In genomic region chr9:94199776-94200175, GRCh38 we compare ENCODE assay signal across 32 cellular contexts.
"Had no signal": no experiment of that assay in that cellular context is flagged by ENCODE, and none has a peak within 500 bp of the region (broad histone marks: within the 10 kb centered on the region; RNA-seq: fewer than 3 reads in every experiment).

No MANE protein-coding gene starts in this region.

- H3K4me1 Mint-ChIP-seq: activated CD8-positive, alpha-beta memory T cell treated with anti-CD3 and anti-CD28 coated beads, Interleukin-2, amount 10 ng/mL, durations not matched to agents 7 days and 5 days; nephron; stimulated activated memory B cell treated with anti-CD40 and anti-IgM and Interleukin-4, amounts not matched to agents 10 μg/mL and 1 μg/mL and 100 μg/mL, for 72 hours; stimulated activated naive CD8-positive, alpha-beta T cell treated with anti-CD3 and anti-CD28 coated beads, Interleukin-15, amount 100 ng/mL, for 72 hours; T-helper 17 cell had no signal

- H3K27me3 Mint-ChIP-seq: activated CD8-positive, alpha-beta memory T cell treated with anti-CD3 and anti-CD28 coated beads, Interleukin-2, amount 10 ng/mL, durations not matched to agents 7 days and 5 days; progenitor cell of endocrine pancreas; stimulated activated memory B cell treated with anti-CD40 and anti-IgM and Interleukin-4, amounts not matched to agents 10 μg/mL and 1 μg/mL and 100 μg/mL, for 72 hours; stimulated activated naive CD8-positive, alpha-beta T cell treated with anti-CD3 and anti-CD28 coated beads, Interleukin-15, amount 100 ng/mL, for 72 hours; T-helper 17 cell had no signal

- H3K27ac Mint-ChIP-seq: activated CD8-positive, alpha-beta memory T cell treated with anti-CD3 and anti-CD28 coated beads, Interleukin-2, amount 10 ng/mL, durations not matched to agents 7 days and 5 days; activated CD8-positive, alpha-beta T cell treated with anti-CD3 and anti-CD28 coated beads, Interleukin-2, amount 10 ng/mL, durations not matched to agents 7 days and 5 days; activated naive CD4-positive, alpha-beta T cell treated with anti-CD3 and anti-CD28 coated beads, Interleukin-2, amount 50 U/mL, for 72 hours; activated T-helper 2 cell treated with anti-CD3 and anti-CD28 coated beads, Interferon-gamma antibody, Interleukin-2, Interleukin-4, amounts not matched to agents 10 μg/mL and 5 μg/mL and 100 μg/mL, durations not matched to agents 14 hours and 24 hours and 36 hours; nephron; progenitor cell of endocrine pancreas; stimulated activated memory B cell treated with anti-CD40 and anti-IgM and Interleukin-4, amounts not matched to agents 10 μg/mL and 1 μg/mL and 100 μg/mL, for 72 hours; T-helper 17 cell; WTC11 had no signal

- DNase-seq: activated CD4-positive, alpha-beta T cell treated with anti-CD3 and anti-CD28 coated beads for 1 hour; activated CD4-positive, alpha-beta T cell treated with anti-CD3 and anti-CD28 coated beads, Interleukin-2, amount 50 U/mL, for 1 hour; activated CD8-positive, alpha-beta memory T cell treated with anti-CD3 and anti-CD28 coated beads, Interleukin-2, amount 10 ng/mL, durations not matched to agents 7 days and 5 days; activated CD8-positive, alpha-beta T cell treated with anti-CD3 and anti-CD28 coated beads, Interleukin-2, amount 10 ng/mL, durations not matched to agents 7 days and 5 days; activated T-cell treated with anti-CD3 and anti-CD28 coated beads, Interleukin-2, amount 50 U/mL, for 48 hours; central memory CD4-positive, alpha-beta T cell; dermis blood vessel endothelial cell; effector CD4-positive, alpha-beta T cell; head of caudate nucleus; hippocampal formation; kidney; left colon; mammary epithelial cell; ovary; retina; sigmoid colon; SK-N-SH; stimulated activated CD4-positive, alpha-beta T cell treated with anti-CD3 and anti-CD28 coated beads, Interleukin-1b, Interleukin-23, amount 100 ng/mL, for 48 hours; stimulated activated CD4-positive, alpha-beta T cell treated with anti-CD3 and anti-CD28 coated beads, Interleukin-4, amount 100 ng/mL, for 4 hours; stimulated activated CD8-positive, alpha-beta memory T cell treated with anti-CD3 and anti-CD28 coated beads, Interleukin-4, amount 100 ng/mL, for 48 hours; stimulated activated naive CD8-positive, alpha-beta T cell treated with anti-CD3 and anti-CD28 coated beads, Interleukin-15, amount 100 ng/mL, for 72 hours; substantia nigra; SW 1271; T-helper 17 cell; T1000; upper lobe of left lung had no signal

- ATAC-seq: activated CD8-positive, alpha-beta memory T cell treated with anti-CD3 and anti-CD28 coated beads, Interleukin-2, amount 10 ng/mL, durations not matched to agents 7 days and 5 days; activated CD8-positive, alpha-beta T cell treated with anti-CD3 and anti-CD28 coated beads, Interleukin-2, amount 10 ng/mL, durations not matched to agents 7 days and 5 days; activated naive CD4-positive, alpha-beta T cell treated with anti-CD3 and anti-CD28 coated beads, Interleukin-2, amount 50 U/mL, for 72 hours; left colon; stimulated activated memory B cell treated with anti-CD40 and anti-IgM and Interleukin-4, amounts not matched to agents 10 μg/mL and 1 μg/mL and 100 μg/mL, for 72 hours; stimulated activated naive CD8-positive, alpha-beta T cell treated with anti-CD3 and anti-CD28 coated beads, Interleukin-15, amount 100 ng/mL, for 72 hours; T-helper 17 cell; WTC11 had no signal

- H3K4me3 Mint-ChIP-seq: activated CD8-positive, alpha-beta memory T cell treated with anti-CD3 and anti-CD28 coated beads, Interleukin-2, amount 10 ng/mL, durations not matched to agents 7 days and 5 days; activated CD8-positive, alpha-beta T cell treated with anti-CD3 and anti-CD28 coated beads, Interleukin-2, amount 10 ng/mL, durations not matched to agents 7 days and 5 days; nephron; stimulated activated memory B cell treated with anti-CD40 and anti-IgM and Interleukin-4, amounts not matched to agents 10 μg/mL and 1 μg/mL and 100 μg/mL, for 72 hours; stimulated activated naive CD8-positive, alpha-beta T cell treated with anti-CD3 and anti-CD28 coated beads, Interleukin-15, amount 100 ng/mL, for 72 hours; T-helper 17 cell; WTC11 had no signal
